8 cellular contexts compared by ENCODE assay signal in the genomic region with DNA sequence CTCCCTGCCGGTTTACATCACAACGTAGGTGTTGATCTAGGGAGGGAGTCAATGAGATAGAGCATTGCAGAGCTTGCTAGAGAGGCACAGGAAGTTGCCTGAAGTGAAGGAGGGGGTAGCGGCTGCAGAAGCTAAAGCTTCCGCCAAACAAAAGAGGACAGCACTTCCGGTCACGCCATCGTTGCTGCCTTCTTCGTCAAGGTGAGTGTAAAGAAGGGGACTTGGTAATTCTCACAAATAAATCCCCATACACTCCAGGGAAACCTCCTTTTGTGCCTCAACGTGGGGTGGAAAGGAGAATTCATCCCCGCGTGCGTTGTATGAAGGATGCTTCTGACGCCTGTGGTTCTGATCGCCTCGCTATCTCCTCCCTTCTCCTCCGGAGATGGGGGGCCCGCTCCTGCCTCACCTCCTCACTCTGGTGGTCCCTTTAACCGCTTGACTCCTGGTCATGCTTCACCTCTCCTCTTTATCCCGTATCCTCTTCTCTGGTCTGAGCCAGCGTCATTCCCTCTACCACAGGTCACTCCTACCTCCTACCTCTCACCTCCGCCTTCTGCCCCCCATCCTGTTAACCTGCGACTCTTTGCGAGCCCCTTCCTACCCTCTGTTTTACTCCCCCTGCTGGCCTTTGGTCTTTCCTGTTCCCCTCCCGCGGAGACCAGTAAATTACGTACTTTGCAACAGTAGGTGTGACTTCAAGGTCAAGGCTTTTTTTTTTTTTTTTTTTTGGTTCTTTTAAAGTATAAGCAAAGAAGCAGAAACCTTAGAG. TPM values are rescaled to one million over a fixed set of nuclear protein-coding genes. Genes with fewer than 3 reads are reported as not detected.
A peak's percentile ranks its signal among the peaks of the same experiment; 100 is the strongest.
DNase-seq lines count a peak whose midpoint lies in the region; ATAC-seq, FAIRE-seq and TF ChIP-seq lines count a peak whose summit lies in the region.

No MANE protein-coding gene starts in this region.

- ATAC-seq in GM21825 (IDR thresholded peaks at IDR 0.05; ENCODE audit: unreplicated experiment): peak; percentile 90
- peak; percentile 58 to 61 for ATAC-seq in gastrocnemius medialis

- in situ Hi-C loops in gastrocnemius medialis (cut with MboI; ENCODE audit: low sequenced_read_pairs in 4 of 4): no loop called here

- H3K4me1 ChIP-seq in astrocyte (ENCODE audit: insufficient read depth, low read length) (peaks cover 3% of the 10 kb centered on the region), gastrocnemius medialis (no peaks in the 10 kb centered on the region)

- TF ChIP-seq CTCF in astrocyte (IDR thresholded peaks at IDR 0.05; ENCODE audit: insufficient read depth, low read depth, low read length): no peak
- TF ChIP-seq CTCF in gastrocnemius medialis (IDR thresholded peaks at IDR 0.05 in 4 of 5, conservative IDR thresholded peaks at IDR 0.05 in 1 of 5): no peak

- H3K4me1 Mint-ChIP-seq in astrocyte (ENCODE audit: low read depth, unreplicated experiment): no peaks in the 10 kb centered on the region

- no peaks in the 10 kb centered on the region for H3K9me3 ChIP-seq in MG63
- no peaks in the 10 kb centered on the region for H3K9me3 ChIP-seq in astrocyte (ENCODE audit: insufficient read depth, low read depth, low read length)
- H3K9me3 ChIP-seq in gastrocnemius medialis: no peaks in the 10 kb centered on the region

- H3K79me2 ChIP-seq in astrocyte (ENCODE audit: insufficient read depth, low read length): peaks cover 31% of the 10 kb centered on the region

- no peaks in the 10 kb centered on the region for H3K36me3 Mint-ChIP-seq in astrocyte (ENCODE audit: low read depth, unreplicated experiment)

- peak; percentile 97 for FAIRE-seq in astrocyte (lab: Jason Lieb, UNC)

- no peaks in the 10 kb centered on the region for H3K27me3 Mint-ChIP-seq in astrocyte (ENCODE audit: low read depth, unreplicated experiment)

- peak overlapping the region; percentile 99 for H3K4me3 Mint-ChIP-seq in astrocyte (ENCODE audit: unreplicated experiment)

- H3K27me3 ChIP-seq in MG63 (no peaks in the 10 kb centered on the region), astrocyte (ENCODE audit: insufficient read depth, low read length) (no peaks in the 10 kb centered on the region), gastrocnemius medialis (no peaks in the 10 kb centered on the region)

- no peaks in the 10 kb centered on the region for H4K20me1 ChIP-seq in astrocyte (ENCODE audit: insufficient read depth, low read length)

- peak overlapping the region; percentile 93 for H3K4me2 ChIP-seq in astrocyte (ENCODE audit: low read length)

- intact Hi-C loops in gastrocnemius medialis (cut with DNase I; ENCODE audit: low total_unique reads): no loop called here

- H3K27ac ChIP-seq in astrocyte (ENCODE audit: low read depth, low read length) (peak overlapping the region; percentile 53), gastrocnemius medialis (peak overlapping the region in 1 of 4 donors; percentile 10)

- H3K27ac Mint-ChIP-seq in astrocyte (ENCODE audit: unreplicated experiment): peak overlapping the region; percentile 96

- H3K36me3 ChIP-seq in MG63: no peaks in the 10 kb centered on the region
- H3K36me3 ChIP-seq in astrocyte (ENCODE audit: insufficient read depth, low read length): no peaks in the 10 kb centered on the region
- H3K36me3 ChIP-seq in gastrocnemius medialis: no peaks in the 10 kb centered on the region

- DNase-seq in ELF-1 (ENCODE audit: low read depth, low spot score) (peak; percentile 90), MG63 (peak; percentile 60), T-helper 1 cell (peak; percentile 11 to 78 (median 23)), astrocyte (ENCODE audit: low read depth) (peak; percentile 60), iPS DF 4.7 (ENCODE audit: extremely low read depth, low spot score) (peak; percentile 38), gastrocnemius medialis (peak; percentile 1 to 21), OCI-M2 (lab: John Stamatoyannopoulos, UW; ENCODE audit: unreplicated experiment) (no peak)

- TF ChIP-seq POLR2A in gastrocnemius medialis (IDR thresholded peaks at IDR 0.05): no peak

- no peaks in the 10 kb centered on the region for H3K9me3 Mint-ChIP-seq in astrocyte (ENCODE audit: unreplicated experiment)

- H3K4me3 ChIP-seq in MG63: peak overlapping the region; percentile 63
- peak overlapping the region; percentile 89 for H3K4me3 ChIP-seq in astrocyte (ENCODE audit: insufficient read depth, low read depth, low read length)
- H3K4me3 ChIP-seq in gastrocnemius medialis: peak overlapping the region; percentile 49 to 60 (median 54)

- peak overlapping the region; percentile 90 for H3K9ac ChIP-seq in astrocyte (ENCODE audit: low read length)

- peak overlapping the region; percentile 98 for H2AFZ ChIP-seq in astrocyte (ENCODE audit: low read depth, low read length)

RNA-seq across cellular contexts. Expression of a gene that starts 59.9 kb away (rescaled TPM):
- 0.74 and 5.2 TPM in 2 replicates for total RNA-seq in MG63 (2014; rRNA removed; shearing (Covaris generic); ENCODE audit: low replicate concordance)
- total RNA-seq in astrocyte: 14.7 and 15.5 TPM in 2 replicates
- total RNA-seq in gastrocnemius medialis: 1 to 10 TPM; 1.4 to 2.8 (median 1.8) TPM
